In genomic region chr1:234944439-234945369, GRCh38 we compare ENCODE assay signal across 14 cellular contexts.
DNase-seq lines count a peak whose midpoint lies in the region; ATAC-seq, FAIRE-seq and TF ChIP-seq lines count a peak whose summit lies in the region.
"Had no signal": no experiment of that assay in that cellular context is flagged by ENCODE, and none has a peak within 500 bp of the region (broad histone marks: within the 10 kb centered on the region; RNA-seq: fewer than 3 reads in every experiment).

No MANE protein-coding gene starts in this region.

- no peak for TF ChIP-seq POLR2A in GM12891 (IDR thresholded peaks at IDR 0.05; ENCODE audit: low read depth, low read length)

- peaks cover 0 to 14% (median 3%) of the 10 kb centered on the region in 7 donors for H3K9me3 Mint-ChIP-seq in naive B cell

- no peaks in the 10 kb centered on the region for H3K27me3 Mint-ChIP-seq in naive B cell

- FAIRE-seq in GM12891 (lab: Jason Lieb, UNC): peak; percentile 41

- H3K4me3 Mint-ChIP-seq in naive B cell: peak overlapping the region in 6 of 8 donors; percentile 37 to 83 (median 76)
- H3K4me3 Mint-ChIP-seq: immature natural killer cell had no signal

- peak overlapping the region; percentile 75 to 96 (median 86) for H3K27ac Mint-ChIP-seq in naive B cell
- H3K27ac Mint-ChIP-seq: immature natural killer cell had no signal

- peaks cover 0 to 5% of the 10 kb centered on the region in 2 donors for H3K36me3 Mint-ChIP-seq in naive B cell

- peaks cover 27 to 41% (median 32%) of the 10 kb centered on the region in 3 donors for H3K4me1 Mint-ChIP-seq in naive B cell

- peak; percentile 81 for ATAC-seq in GM21723 (IDR thresholded peaks at IDR 0.05; ENCODE audit: unreplicated experiment)
- ATAC-seq in naive B cell (ENCODE audit: low read depth in 2 of 2): peak; percentile 31 to 44
- ATAC-seq in HG02798 (IDR thresholded peaks at IDR 0.05; ENCODE audit: poor library complexity, unreplicated experiment): no peak
- ATAC-seq in HG02588 (IDR thresholded peaks at IDR 0.05; ENCODE audit: unreplicated experiment): no peak

- no peak for DNase-seq in GM12891 (ENCODE audit: insufficient read length, low spot score)
- DNase-seq in SKM-1 treated with dmso at 0.1 percent for 144 hours (lab: John Stamatoyannopoulos, UW; ENCODE audit: unreplicated experiment): peak; percentile 79
- peak; percentile 17 for DNase-seq in naive B cell
- DNase-seq in middle frontal gyrus (ENCODE audit: extremely low spot score, low spot score): no peak
- no peak for DNase-seq in NCI-H2029 treated with DMSO at 0.1 percent for 48 hours (lab: John Stamatoyannopoulos, UW)
- DNase-seq: caudate nucleus; HCEC 1CT; immature natural killer cell; NCI-H748 treated with DMSO at 0.1 percent for 48 hours; stimulated activated CD4-positive, alpha-beta T cell treated with anti-CD3 and anti-CD28 coated beads, Interleukin-4, amount 100 ng/mL, for 24 hours; T-helper 9 cell had no signal

TF ChIP-seq in GM12891, 5 proteins besides CTCF, POLR2A, EP300 and RAD21:
- TF ChIP-seq TAF1 (IDR thresholded peaks at IDR 0.05; ENCODE audit: low read depth, low read length) (no peak), PAX5 (IDR thresholded peaks at IDR 0.05; ENCODE audit: insufficient read depth, low read length, severe bottlenecking) (no peak), POU2F2 (IDR thresholded peaks at IDR 0.05; ENCODE audit: low read depth, low read length) (no peak), POLR2AphosphoS5 (IDR thresholded peaks at IDR 0.05; ENCODE audit: low read depth, low read length) (no peak), SPI1 (IDR thresholded peaks at IDR 0.05; ENCODE audit: low read depth, low read length) (no peak)

Comparison
In these comparisons a context has a peak if more than half of its experiments do, and no peak if none do; other contexts are left out.
1. DNase-seq: peak in SKM-1 treated with dmso at 0.1 percent for 144 hours (single experiment) and naive B cell (single experiment); none in GM12891 (single experiment), middle frontal gyrus (single experiment) and NCI-H2029 treated with DMSO at 0.1 percent for 48 hours (single experiment).
2. ATAC-seq: peak in GM21723 (single experiment) and naive B cell (2 of 2); none in HG02798 (single experiment) and HG02588 (single experiment).